1 cellular context compared by ENCODE assay signal in the genomic region with DNA sequence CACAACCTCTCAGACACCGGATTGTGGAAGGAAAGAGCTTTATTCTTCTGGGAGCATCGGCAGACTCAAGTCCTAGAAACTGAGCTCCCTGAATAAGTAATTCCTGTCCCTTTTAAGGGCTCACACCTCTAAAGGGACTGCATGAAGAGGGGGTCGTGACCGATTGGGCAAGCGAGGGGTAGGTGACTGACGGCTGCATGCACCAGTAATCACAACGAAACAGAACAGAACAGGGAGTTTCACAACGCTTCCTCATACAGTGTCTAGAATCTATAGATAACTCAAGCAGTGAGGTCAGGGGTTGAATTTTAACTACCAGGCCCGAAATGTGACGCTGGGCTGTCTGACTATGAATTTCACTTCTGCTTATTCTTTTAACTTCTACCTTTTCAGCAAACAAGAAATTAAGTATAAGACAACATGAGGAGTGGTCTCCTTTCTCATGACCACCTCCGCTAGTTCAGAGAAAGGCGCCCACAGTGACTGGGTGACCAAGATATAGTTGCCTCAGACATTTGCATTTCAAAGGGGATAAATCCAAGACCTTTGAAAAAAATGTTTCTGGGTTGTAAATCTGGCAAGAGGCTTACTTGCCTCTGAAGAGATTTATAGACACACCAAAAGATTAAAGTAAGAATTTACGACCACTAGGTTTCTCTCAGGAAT.
A peak's percentile ranks its signal among the peaks of the same experiment; 100 is the strongest.
TF ChIP-seq lines count a peak whose summit lies in the region.

No MANE protein-coding gene starts in this region.

TF ChIP-seq in GM12878, 131 proteins besides CTCF, POLR2A, EP300 and RAD21 (continued from another document and continues in another):
- TF ChIP-seq, protein P1, sequence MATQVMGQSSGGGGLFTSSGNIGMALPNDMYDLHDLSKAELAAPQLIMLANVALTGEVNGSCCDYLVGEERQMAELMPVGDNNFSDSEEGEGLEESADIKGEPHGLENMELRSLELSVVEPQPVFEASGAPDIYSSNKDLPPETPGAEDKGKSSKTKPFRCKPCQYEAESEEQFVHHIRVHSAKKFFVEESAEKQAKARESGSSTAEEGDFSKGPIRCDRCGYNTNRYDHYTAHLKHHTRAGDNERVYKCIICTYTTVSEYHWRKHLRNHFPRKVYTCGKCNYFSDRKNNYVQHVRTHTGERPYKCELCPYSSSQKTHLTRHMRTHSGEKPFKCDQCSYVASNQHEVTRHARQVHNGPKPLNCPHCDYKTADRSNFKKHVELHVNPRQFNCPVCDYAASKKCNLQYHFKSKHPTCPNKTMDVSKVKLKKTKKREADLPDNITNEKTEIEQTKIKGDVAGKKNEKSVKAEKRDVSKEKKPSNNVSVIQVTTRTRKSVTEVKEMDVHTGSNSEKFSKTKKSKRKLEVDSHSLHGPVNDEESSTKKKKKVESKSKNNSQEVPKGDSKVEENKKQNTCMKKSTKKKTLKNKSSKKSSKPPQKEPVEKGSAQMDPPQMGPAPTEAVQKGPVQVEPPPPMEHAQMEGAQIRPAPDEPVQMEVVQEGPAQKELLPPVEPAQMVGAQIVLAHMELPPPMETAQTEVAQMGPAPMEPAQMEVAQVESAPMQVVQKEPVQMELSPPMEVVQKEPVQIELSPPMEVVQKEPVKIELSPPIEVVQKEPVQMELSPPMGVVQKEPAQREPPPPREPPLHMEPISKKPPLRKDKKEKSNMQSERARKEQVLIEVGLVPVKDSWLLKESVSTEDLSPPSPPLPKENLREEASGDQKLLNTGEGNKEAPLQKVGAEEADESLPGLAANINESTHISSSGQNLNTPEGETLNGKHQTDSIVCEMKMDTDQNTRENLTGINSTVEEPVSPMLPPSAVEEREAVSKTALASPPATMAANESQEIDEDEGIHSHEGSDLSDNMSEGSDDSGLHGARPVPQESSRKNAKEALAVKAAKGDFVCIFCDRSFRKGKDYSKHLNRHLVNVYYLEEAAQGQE (IDR thresholded peaks at IDR 0.05; ENCODE audit: low read depth, low read length), result no peak
- TF ChIP-seq, protein P2, sequence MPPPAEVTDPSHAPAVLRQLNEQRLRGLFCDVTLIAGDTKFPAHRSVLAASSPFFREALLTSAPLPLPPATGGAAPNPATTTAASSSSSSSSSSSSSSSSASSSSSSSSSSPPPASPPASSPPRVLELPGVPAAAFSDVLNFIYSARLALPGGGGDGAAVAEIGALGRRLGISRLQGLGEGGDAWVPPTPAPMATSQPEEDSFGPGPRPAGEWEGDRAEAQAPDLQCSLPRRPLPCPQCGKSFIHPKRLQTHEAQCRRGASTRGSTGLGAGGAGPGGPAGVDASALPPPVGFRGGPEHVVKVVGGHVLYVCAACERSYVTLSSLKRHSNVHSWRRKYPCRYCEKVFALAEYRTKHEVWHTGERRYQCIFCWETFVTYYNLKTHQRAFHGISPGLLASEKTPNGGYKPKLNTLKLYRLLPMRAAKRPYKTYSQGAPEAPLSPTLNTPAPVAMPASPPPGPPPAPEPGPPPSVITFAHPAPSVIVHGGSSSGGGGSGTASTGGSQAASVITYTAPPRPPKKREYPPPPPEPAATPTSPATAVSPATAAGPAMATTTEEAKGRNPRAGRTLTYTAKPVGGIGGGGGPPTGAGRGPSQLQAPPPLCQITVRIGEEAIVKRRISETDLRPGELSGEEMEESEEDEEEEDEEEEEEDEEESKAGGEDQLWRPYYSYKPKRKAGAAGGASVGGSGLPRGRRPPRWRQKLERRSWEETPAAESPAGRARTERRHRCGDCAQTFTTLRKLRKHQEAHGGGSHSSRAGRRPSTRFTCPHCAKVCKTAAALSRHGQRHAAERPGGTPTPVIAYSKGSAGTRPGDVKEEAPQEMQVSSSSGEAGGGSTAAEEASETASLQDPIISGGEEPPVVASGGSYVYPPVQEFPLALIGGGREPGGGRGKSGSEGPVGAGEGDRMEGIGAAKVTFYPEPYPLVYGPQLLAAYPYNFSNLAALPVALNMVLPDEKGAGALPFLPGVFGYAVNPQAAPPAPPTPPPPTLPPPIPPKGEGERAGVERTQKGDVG (CRISPR knock-in tag; IDR thresholded peaks at IDR 0.05), result no peak
- TF ChIP-seq WRNIP1 (IDR thresholded peaks at IDR 0.05; ENCODE audit: borderline replicate concordance, low read depth, low read length) (no peak), RFX5 (IDR thresholded peaks at IDR 0.05; ENCODE audit: low read depth, low read length) (no peak), STAT1 (conservative IDR thresholded peaks at IDR 0.05) (no peak), SREBF1 (IDR thresholded peaks at IDR 0.05; ENCODE audit: low read length) (no peak), KLF5 (IDR thresholded peaks at IDR 0.05; ENCODE audit: partially characterized antibody) (peak; percentile 83), CEBPB (IDR thresholded peaks at IDR 0.05; ENCODE audit: borderline replicate concordance in 1 of 2, low read depth in 2 of 2, low read length in 2 of 2) (peak; percentile 42 to 89; a peak in 3 of 4 replicates), EZH2 (IDR thresholded peaks at IDR 0.05; ENCODE audit: borderline replicate concordance, control insufficient read depth, low read depth, low read length) (no peak), SMAD1 (IDR thresholded peaks at IDR 0.05; ENCODE audit: low read depth, partially characterized antibody) (no peak), MEF2B (IDR thresholded peaks at IDR 0.05; ENCODE audit: partially characterized antibody, poor library complexity, severe bottlenecking) (peak; percentile 91), TAF1 (IDR thresholded peaks at IDR 0.05; ENCODE audit: borderline replicate concordance, low read depth, low read length) (no peak; the same call in 1 of the 2 replicates), ZNF274 (IDR thresholded peaks at IDR 0.05; ENCODE audit: insufficient read depth, insufficient read length) (no peak), CHD2 (IDR thresholded peaks at IDR 0.05; ENCODE audit: borderline replicate concordance, low read depth, low read length) (peak; percentile 72; the same call in 1 of the 2 replicates), NRF1 (conservative IDR thresholded peaks at IDR 0.05; ENCODE audit: low read depth, low read length) (no peak), SMARCA5 (IDR thresholded peaks at IDR 0.05) (no peak; the same call in 1 of the 2 replicates), RAD51 (IDR thresholded peaks at IDR 0.05) (peak; percentile 39), SMAD5 (IDR thresholded peaks at IDR 0.05; ENCODE audit: low read depth) (no peak), POLR2AphosphoS2 (IDR thresholded peaks at IDR 0.05; ENCODE audit: low read depth, low read length) (no peak), HDGF (IDR thresholded peaks at IDR 0.05) (no peak), ZNF24 (IDR thresholded peaks at IDR 0.05) (peak; percentile 4), MTA2 (IDR thresholded peaks at IDR 0.05; ENCODE audit: low read depth) (peak; percentile 95), FOXK2 (IDR thresholded peaks at IDR 0.05) (no peak; the same call in 1 of the 2 replicates), TCF3 (IDR thresholded peaks at IDR 0.05; ENCODE audit: borderline replicate concordance, insufficient read depth, low read depth, low read length) (0 out of 2 replicates have a peak, but pooled peaks have one; percentile 63), JUND (IDR thresholded peaks at IDR 0.05; ENCODE audit: low read depth, low read length) (peak; percentile 58; the same call in 1 of the 2 replicates)
- TF ChIP-seq, protein P3, sequence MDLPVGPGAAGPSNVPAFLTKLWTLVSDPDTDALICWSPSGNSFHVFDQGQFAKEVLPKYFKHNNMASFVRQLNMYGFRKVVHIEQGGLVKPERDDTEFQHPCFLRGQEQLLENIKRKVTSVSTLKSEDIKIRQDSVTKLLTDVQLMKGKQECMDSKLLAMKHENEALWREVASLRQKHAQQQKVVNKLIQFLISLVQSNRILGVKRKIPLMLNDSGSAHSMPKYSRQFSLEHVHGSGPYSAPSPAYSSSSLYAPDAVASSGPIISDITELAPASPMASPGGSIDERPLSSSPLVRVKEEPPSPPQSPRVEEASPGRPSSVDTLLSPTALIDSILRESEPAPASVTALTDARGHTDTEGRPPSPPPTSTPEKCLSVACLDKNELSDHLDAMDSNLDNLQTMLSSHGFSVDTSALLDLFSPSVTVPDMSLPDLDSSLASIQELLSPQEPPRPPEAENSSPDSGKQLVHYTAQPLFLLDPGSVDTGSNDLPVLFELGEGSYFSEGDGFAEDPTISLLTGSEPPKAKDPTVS (IDR thresholded peaks at IDR 0.05; ENCODE audit: low read depth, low read length), result no peak
- TF ChIP-seq, protein P4, sequence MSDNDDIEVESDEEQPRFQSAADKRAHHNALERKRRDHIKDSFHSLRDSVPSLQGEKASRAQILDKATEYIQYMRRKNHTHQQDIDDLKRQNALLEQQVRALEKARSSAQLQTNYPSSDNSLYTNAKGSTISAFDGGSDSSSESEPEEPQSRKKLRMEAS (IDR thresholded peaks at IDR 0.05; ENCODE audit: low read depth, low read length), result no peak
- TF ChIP-seq, protein P5, sequence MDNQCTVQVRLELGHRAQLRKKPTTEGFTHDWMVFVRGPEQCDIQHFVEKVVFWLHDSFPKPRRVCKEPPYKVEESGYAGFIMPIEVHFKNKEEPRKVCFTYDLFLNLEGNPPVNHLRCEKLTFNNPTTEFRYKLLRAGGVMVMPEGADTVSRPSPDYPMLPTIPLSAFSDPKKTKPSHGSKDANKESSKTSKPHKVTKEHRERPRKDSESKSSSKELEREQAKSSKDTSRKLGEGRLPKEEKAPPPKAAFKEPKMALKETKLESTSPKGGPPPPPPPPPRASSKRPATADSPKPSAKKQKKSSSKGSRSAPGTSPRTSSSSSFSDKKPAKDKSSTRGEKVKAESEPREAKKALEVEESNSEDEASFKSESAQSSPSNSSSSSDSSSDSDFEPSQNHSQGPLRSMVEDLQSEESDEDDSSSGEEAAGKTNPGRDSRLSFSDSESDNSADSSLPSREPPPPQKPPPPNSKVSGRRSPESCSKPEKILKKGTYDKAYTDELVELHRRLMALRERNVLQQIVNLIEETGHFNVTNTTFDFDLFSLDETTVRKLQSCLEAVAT (IDR thresholded peaks at IDR 0.05), result no peak; the same call in 1 of the 2 replicates
- TF ChIP-seq, protein P6, sequence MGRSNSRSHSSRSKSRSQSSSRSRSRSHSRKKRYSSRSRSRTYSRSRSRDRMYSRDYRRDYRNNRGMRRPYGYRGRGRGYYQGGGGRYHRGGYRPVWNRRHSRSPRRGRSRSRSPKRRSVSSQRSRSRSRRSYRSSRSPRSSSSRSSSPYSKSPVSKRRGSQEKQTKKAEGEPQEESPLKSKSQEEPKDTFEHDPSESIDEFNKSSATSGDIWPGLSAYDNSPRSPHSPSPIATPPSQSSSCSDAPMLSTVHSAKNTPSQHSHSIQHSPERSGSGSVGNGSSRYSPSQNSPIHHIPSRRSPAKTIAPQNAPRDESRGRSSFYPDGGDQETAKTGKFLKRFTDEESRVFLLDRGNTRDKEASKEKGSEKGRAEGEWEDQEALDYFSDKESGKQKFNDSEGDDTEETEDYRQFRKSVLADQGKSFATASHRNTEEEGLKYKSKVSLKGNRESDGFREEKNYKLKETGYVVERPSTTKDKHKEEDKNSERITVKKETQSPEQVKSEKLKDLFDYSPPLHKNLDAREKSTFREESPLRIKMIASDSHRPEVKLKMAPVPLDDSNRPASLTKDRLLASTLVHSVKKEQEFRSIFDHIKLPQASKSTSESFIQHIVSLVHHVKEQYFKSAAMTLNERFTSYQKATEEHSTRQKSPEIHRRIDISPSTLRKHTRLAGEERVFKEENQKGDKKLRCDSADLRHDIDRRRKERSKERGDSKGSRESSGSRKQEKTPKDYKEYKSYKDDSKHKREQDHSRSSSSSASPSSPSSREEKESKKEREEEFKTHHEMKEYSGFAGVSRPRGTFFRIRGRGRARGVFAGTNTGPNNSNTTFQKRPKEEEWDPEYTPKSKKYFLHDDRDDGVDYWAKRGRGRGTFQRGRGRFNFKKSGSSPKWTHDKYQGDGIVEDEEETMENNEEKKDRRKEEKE (IDR thresholded peaks at IDR 0.05), result no peak
- TF ChIP-seq, protein P7, sequence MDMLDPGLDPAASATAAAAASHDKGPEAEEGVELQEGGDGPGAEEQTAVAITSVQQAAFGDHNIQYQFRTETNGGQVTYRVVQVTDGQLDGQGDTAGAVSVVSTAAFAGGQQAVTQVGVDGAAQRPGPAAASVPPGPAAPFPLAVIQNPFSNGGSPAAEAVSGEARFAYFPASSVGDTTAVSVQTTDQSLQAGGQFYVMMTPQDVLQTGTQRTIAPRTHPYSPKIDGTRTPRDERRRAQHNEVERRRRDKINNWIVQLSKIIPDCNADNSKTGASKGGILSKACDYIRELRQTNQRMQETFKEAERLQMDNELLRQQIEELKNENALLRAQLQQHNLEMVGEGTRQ (IDR thresholded peaks at IDR 0.05; ENCODE audit: borderline replicate concordance, low read depth, low read length), result no peak
- TF ChIP-seq, protein P8, sequence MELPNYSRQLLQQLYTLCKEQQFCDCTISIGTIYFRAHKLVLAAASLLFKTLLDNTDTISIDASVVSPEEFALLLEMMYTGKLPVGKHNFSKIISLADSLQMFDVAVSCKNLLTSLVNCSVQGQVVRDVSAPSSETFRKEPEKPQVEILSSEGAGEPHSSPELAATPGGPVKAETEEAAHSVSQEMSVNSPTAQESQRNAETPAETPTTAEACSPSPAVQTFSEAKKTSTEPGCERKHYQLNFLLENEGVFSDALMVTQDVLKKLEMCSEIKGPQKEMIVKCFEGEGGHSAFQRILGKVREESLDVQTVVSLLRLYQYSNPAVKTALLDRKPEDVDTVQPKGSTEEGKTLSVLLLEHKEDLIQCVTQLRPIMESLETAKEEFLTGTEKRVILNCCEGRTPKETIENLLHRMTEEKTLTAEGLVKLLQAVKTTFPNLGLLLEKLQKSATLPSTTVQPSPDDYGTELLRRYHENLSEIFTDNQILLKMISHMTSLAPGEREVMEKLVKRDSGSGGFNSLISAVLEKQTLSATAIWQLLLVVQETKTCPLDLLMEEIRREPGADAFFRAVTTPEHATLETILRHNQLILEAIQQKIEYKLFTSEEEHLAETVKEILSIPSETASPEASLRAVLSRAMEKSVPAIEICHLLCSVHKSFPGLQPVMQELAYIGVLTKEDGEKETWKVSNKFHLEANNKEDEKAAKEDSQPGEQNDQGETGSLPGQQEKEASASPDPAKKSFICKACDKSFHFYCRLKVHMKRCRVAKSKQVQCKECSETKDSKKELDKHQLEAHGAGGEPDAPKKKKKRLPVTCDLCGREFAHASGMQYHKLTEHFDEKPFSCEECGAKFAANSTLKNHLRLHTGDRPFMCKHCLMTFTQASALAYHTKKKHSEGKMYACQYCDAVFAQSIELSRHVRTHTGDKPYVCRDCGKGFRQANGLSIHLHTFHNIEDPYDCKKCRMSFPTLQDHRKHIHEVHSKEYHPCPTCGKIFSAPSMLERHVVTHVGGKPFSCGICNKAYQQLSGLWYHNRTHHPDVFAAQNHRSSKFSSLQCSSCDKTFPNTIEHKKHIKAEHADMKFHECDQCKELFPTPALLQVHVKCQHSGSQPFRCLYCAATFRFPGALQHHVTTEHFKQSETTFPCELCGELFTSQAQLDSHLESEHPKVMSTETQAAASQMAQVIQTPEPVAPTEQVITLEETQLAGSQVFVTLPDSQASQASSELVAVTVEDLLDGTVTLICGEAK (IDR thresholded peaks at IDR 0.05; ENCODE audit: borderline replicate concordance), result no peak
- TF ChIP-seq, protein P9, sequence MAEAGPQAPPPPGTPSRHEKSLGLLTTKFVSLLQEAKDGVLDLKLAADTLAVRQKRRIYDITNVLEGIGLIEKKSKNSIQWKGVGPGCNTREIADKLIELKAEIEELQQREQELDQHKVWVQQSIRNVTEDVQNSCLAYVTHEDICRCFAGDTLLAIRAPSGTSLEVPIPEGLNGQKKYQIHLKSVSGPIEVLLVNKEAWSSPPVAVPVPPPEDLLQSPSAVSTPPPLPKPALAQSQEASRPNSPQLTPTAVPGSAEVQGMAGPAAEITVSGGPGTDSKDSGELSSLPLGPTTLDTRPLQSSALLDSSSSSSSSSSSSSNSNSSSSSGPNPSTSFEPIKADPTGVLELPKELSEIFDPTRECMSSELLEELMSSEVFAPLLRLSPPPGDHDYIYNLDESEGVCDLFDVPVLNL (IDR thresholded peaks at IDR 0.05; ENCODE audit: low read depth, low read length), result no peak
- TF ChIP-seq, protein P10, sequence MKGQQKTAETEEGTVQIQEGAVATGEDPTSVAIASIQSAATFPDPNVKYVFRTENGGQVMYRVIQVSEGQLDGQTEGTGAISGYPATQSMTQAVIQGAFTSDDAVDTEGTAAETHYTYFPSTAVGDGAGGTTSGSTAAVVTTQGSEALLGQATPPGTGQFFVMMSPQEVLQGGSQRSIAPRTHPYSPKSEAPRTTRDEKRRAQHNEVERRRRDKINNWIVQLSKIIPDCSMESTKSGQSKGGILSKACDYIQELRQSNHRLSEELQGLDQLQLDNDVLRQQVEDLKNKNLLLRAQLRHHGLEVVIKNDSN (IDR thresholded peaks at IDR 0.05; ENCODE audit: borderline replicate concordance, extremely low read length, insufficient read depth, low read depth, low read length), result no peak
